ENCODE assay signal across 8 cellular contexts in the genomic region with DNA sequence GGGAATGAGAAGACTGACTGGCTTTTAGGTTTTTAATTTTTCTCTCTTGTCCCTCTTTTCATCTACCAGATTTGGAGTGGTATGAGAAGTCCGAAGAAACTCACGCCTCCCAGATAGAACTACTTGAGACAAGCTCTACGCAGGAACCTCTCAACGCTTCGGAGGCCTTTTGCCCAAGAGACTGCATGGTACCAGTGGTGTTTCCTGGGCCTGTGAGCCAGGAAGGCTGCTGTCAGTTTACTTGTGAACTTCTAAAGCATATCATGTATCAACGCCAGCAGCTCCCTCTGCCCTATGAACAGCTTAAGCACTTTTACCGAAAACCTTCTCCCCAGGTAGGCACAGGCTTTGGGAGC. TPM values are rescaled to one million over a fixed set of nuclear protein-coding genes. Genes with fewer than 3 reads are reported as not detected.
DNase-seq lines count a peak whose midpoint lies in the region; TF ChIP-seq lines count a peak whose summit lies in the region.

No MANE protein-coding gene starts in this region.

- H3K27me3 Mint-ChIP-seq in activated CD4-positive, alpha-beta T cell treated with anti-CD3 and anti-CD28 coated beads, Interleukin-2, amount 10 ng/mL, durations not matched to agents 7 days and 5 days: no peaks in the 10 kb centered on the region

- H3K27ac Mint-ChIP-seq in activated CD4-positive, alpha-beta T cell treated with anti-CD3 and anti-CD28 coated beads, Interleukin-2, amount 10 ng/mL, durations not matched to agents 7 days and 5 days: peak overlapping the region; percentile 93

- H3K9me3 Mint-ChIP-seq in activated CD4-positive, alpha-beta T cell treated with anti-CD3 and anti-CD28 coated beads, Interleukin-2, amount 10 ng/mL, durations not matched to agents 7 days and 5 days: no peaks in the 10 kb centered on the region

- peak overlapping the region; percentile 98 for H3K4me3 Mint-ChIP-seq in activated CD4-positive, alpha-beta T cell treated with anti-CD3 and anti-CD28 coated beads, Interleukin-2, amount 10 ng/mL, durations not matched to agents 7 days and 5 days

- CTCF ChIA-PET in activated CD4-positive, alpha-beta T cell treated with anti-CD3 and anti-CD28 coated beads, Interleukin-2, amount 10 ng/mL, durations not matched to agents 7 days and 5 days (lab: Charles Lee): interaction anchor here (0.6 to 2.8 kb wide), 5 partner anchors 9 to 133 kb away, joined by 3 to 11 read pairs (median 6); a partner anchor contains a TSS

- TF ChIP-seq CTCF in AG10803 (conservative IDR thresholded peaks at IDR 0.05; ENCODE audit: low read length) (no peak), fibroblast of villous mesenchyme (IDR thresholded peaks at IDR 0.05; ENCODE audit: insufficient read depth, low read depth, low read length) (no peak)

- H3K9ac ChIP-seq in rectal smooth muscle tissue (ENCODE audit: low read length): peak overlapping the region; percentile 79

- H3K4me1 ChIP-seq in rectal smooth muscle tissue (ENCODE audit: control insufficient read depth, insufficient read depth, low read length): peaks cover 7% of the 10 kb centered on the region

- H3K36me3 ChIP-seq in H7 (replicated peaks; ENCODE audit: control insufficient read depth, insufficient read depth, low read length) (peaks cover 13% of the 10 kb centered on the region), rectal smooth muscle tissue (ENCODE audit: control insufficient read depth, insufficient read depth, low read length) (peaks cover 11% of the 10 kb centered on the region)

- POLR2A ChIA-PET in activated CD4-positive, alpha-beta T cell treated with anti-CD3 and anti-CD28 coated beads, Interleukin-2, amount 10 ng/mL, durations not matched to agents 7 days and 5 days (lab: Charles Lee): interaction anchor here (0.5 kb wide), 1 partner anchor 262 kb away, joined by 5 read pairs; no protein-coding TSS in a partner anchor

- DNase-seq in AG10803 (ENCODE audit: low read depth) (peak; percentile 15), H7 (no peak), fibroblast of villous mesenchyme (ENCODE audit: low read depth) (peak; percentile 13), NCI-H446 (lab: John Stamatoyannopoulos, UW) (no peak), NCI-H345 (lab: John Stamatoyannopoulos, UW) (no peak)
- DNase-seq in activated CD4-positive, alpha-beta T cell treated with anti-CD3 and anti-CD28 coated beads, Interleukin-2, amount 10 ng/mL, durations not matched to agents 7 days and 5 days: peak; percentile 34
- DNase-seq in stimulated activated CD4-positive, alpha-beta T cell treated with anti-CD3 and anti-CD28 coated beads, Interleukin-2, amount 100 ng/mL, for 24 hours: no peak

- H3K27ac ChIP-seq in rectal smooth muscle tissue (ENCODE audit: low read depth, low read length): peak overlapping the region; percentile 85

- H3K27me3 ChIP-seq in H7 (ENCODE audit: control insufficient read depth, insufficient read depth, low read length): no peaks in the 10 kb centered on the region
- H3K27me3 ChIP-seq in rectal smooth muscle tissue (ENCODE audit: control insufficient read depth, insufficient read depth, low read length): no peaks in the 10 kb centered on the region

- H3K4me1 Mint-ChIP-seq in activated CD4-positive, alpha-beta T cell treated with anti-CD3 and anti-CD28 coated beads, Interleukin-2, amount 10 ng/mL, durations not matched to agents 7 days and 5 days: peaks cover 47% of the 10 kb centered on the region

- H3K4me3 ChIP-seq in AG10803 (ENCODE audit: low read length) (peak overlapping the region; percentile 98), H7 (ENCODE audit: insufficient read depth, low read depth, low read length) (peak overlapping the region; percentile 97), fibroblast of villous mesenchyme (ENCODE audit: low read depth, low read length) (peak overlapping the region; percentile 85), rectal smooth muscle tissue (ENCODE audit: low read length) (peak overlapping the region; percentile 87)

- peaks cover 44% of the 10 kb centered on the region for H3K36me3 Mint-ChIP-seq in activated CD4-positive, alpha-beta T cell treated with anti-CD3 and anti-CD28 coated beads, Interleukin-2, amount 10 ng/mL, durations not matched to agents 7 days and 5 days (ENCODE audit: low read depth)

RNA-seq across cellular contexts. Expression of a gene that starts 0.7 kb away (rescaled TPM):
- total RNA-seq in H7 (2014; rRNA removed; shearing (Covaris generic)): 40.0 and 46.5 TPM in 2 replicates
- 10 to 100 TPM; 41.8 to 44.3 TPM for total RNA-seq in activated CD4-positive, alpha-beta T cell treated with anti-CD3 and anti-CD28 coated beads, Interleukin-2, amount 10 ng/mL, durations not matched to agents 7 days and 5 days
- total RNA-seq in fibroblast of villous mesenchyme: 18.0 and 20.7 TPM in 2 replicates

RNA-seq across cellular contexts. Expression of a gene that starts 7.2 kb away (rescaled TPM):
- total RNA-seq in H7 (2014; rRNA removed; shearing (Covaris generic)): 59.0 and 64.2 TPM in 2 replicates
- 10 to 100 TPM; 91.9 to 98.3 TPM for total RNA-seq in activated CD4-positive, alpha-beta T cell treated with anti-CD3 and anti-CD28 coated beads, Interleukin-2, amount 10 ng/mL, durations not matched to agents 7 days and 5 days
- 50.1 and 69.9 TPM in 2 replicates for total RNA-seq in fibroblast of villous mesenchyme

RNA-seq across cellular contexts. Expression of a gene that starts 8.5 kb away (rescaled TPM):
- total RNA-seq in H7 (2014; rRNA removed; shearing (Covaris generic)): 0.07 TPM in 1 of 2 replicates, not detected in the other
- total RNA-seq in activated CD4-positive, alpha-beta T cell treated with anti-CD3 and anti-CD28 coated beads, Interleukin-2, amount 10 ng/mL, durations not matched to agents 7 days and 5 days: not detected
- total RNA-seq in fibroblast of villous mesenchyme: 0.86 and 0.97 TPM in 2 replicates

RNA-seq across cellular contexts. Expression of a gene that starts 51.3 kb away (rescaled TPM):
- total RNA-seq in H7 (2014; rRNA removed; shearing (Covaris generic)): 77.3 and 102 TPM in 2 replicates
- 10 to 100 TPM; 37.3 to 46.4 TPM for total RNA-seq in activated CD4-positive, alpha-beta T cell treated with anti-CD3 and anti-CD28 coated beads, Interleukin-2, amount 10 ng/mL, durations not matched to agents 7 days and 5 days
- total RNA-seq in fibroblast of villous mesenchyme: 26.8 and 34.8 TPM in 2 replicates

Comparison
In these comparisons a context has a peak if more than half of its experiments do, and no peak if none do; other contexts are left out.
1. DNase-seq: peak in AG10803 (single experiment), activated CD4-positive, alpha-beta T cell treated with anti-CD3 and anti-CD28 coated beads, Interleukin-2, amount 10 ng/mL, durations not matched to agents 7 days and 5 days (single experiment) and fibroblast of villous mesenchyme (single experiment); none in H7 (single experiment), NCI-H446 (0 of 2), stimulated activated CD4-positive, alpha-beta T cell treated with anti-CD3 and anti-CD28 coated beads, Interleukin-2, amount 100 ng/mL, for 24 hours (0 of 2) and NCI-H345 (single experiment).
2. Peak in every context shown above with its lines, with median percentiles within 50 percentile points of each other: H3K4me3 ChIP-seq.